13 cellular contexts compared by ENCODE assay signal in the genomic region with DNA sequence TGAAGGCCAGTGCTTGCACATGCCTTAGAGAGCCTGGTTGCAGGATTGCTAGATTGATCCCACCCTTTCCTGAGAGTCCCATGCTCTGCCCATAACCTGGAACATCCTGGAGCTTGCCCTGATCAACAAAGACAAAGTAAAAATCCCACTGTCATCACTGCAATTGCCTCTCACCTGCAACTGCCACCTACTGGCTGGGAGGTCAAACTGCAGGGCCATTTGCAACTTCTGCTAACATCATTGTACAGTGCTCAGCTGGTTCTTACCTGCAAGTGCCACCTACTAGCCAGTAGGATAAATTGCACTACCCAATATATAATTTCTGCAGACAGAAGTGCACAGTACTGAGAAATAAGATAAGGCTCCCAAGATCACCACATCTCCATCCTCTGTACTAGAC.
DNase-seq lines count a peak whose midpoint lies in the region; ATAC-seq and TF ChIP-seq lines count a peak whose summit lies in the region.
"Had no signal": no experiment of that assay in that cellular context is flagged by ENCODE, and none has a peak within 500 bp of the region (broad histone marks: within the 10 kb centered on the region; RNA-seq: fewer than 3 reads in every experiment).

No MANE protein-coding gene starts in this region.

- no peak overlapping the region for H3K4me3 ChIP-seq in epithelial cell of proximal tubule (ENCODE audit: low read depth, low read length)

- peak; percentile 41 for TF ChIP-seq CTCF in epithelial cell of proximal tubule (conservative IDR thresholded peaks at IDR 0.05; ENCODE audit: low read depth, low read length)

- ATAC-seq in GM18502 (IDR thresholded peaks at IDR 0.05; ENCODE audit: poor library complexity, unreplicated experiment) (peak; percentile 78), GM21723 (IDR thresholded peaks at IDR 0.05; ENCODE audit: unreplicated experiment) (peak; percentile 61), HG03196 (IDR thresholded peaks at IDR 0.05; ENCODE audit: unreplicated experiment) (no peak)

- peak; percentile 24 for DNase-seq in HT1080 (ENCODE audit: low read depth)
- no peak for DNase-seq in epithelial cell of proximal tubule (ENCODE audit: low read depth)
- no peak for DNase-seq in NOMO-1 treated with DMSO at 0.1 percent for 48 hours (lab: John Stamatoyannopoulos, UW; ENCODE audit: unreplicated experiment)
- no peak for DNase-seq in C1 segment of cervical spinal cord (lab: John Stamatoyannopoulos, UW)
- no peak for DNase-seq in cerebellar nuclear complex (lab: John Stamatoyannopoulos, UW)
- DNase-seq: activated CD4-positive, alpha-beta T cell treated with anti-CD3 and anti-CD28 coated beads, Interleukin-2, amount 10 ng/mL, durations not matched to agents 24 days and 14 days; activated naive CD4-positive, alpha-beta T cell treated with anti-CD3 and anti-CD28 coated beads for 36 hours; KG1; mammary epithelial cell; NCI-H446 had no signal
